In the genomic region with DNA sequence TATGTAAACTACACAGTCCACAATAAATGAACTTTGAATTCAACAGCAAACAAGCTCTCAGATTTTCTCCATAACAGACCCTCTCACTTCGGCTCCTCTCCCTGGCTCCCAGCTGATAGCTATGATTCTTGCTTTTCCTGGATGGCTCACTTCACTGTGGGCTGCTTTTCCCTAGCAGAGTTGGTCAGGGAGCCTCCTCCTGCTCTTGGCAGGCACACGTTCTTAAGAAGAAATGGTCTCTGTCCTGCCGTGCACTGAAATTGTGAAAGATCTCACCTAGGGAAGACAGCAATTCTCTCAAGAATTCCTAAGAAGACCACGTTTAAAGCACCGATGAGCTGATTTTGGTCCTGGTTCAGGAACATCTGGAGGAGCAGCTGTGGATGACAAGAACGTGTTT, we compare ENCODE assay signal across 20 cellular contexts.
"Had no signal": no experiment of that assay in that cellular context is flagged by ENCODE, and none has a peak within 500 bp of the region (broad histone marks: within the 10 kb centered on the region; RNA-seq: fewer than 3 reads in every experiment).

No MANE protein-coding gene starts in this region.

- DNase-seq: activated CD4-positive, alpha-beta memory T cell treated with anti-CD3 and anti-CD28 coated beads, Interleukin-2, amount 10 ng/mL, durations not matched to agents 7 days and 5 days; activated CD4-positive, CD25-positive, alpha-beta regulatory T cell; activated CD8-positive, alpha-beta memory T cell treated with anti-CD3 and anti-CD28 coated beads, Interleukin-2, amount 10 ng/mL, durations not matched to agents 7 days and 5 days; activated naive CD8-positive, alpha-beta T cell treated with anti-CD3 and anti-CD28 coated beads, Interleukin-2, amount 10 ng/mL, durations not matched to agents 7 days and 5 days; brain microvascular endothelial cell; erythroblast; heart left ventricle; kidney glomerular epithelial cell; left ventricle myocardium inferior; naive B cell; ovary; psoas muscle; right lobe of liver; spleen; stimulated activated naive B cell treated with anti-CD40 and anti-IgM and Interleukin-4, amounts not matched to agents 10 μg/mL and 1 μg/mL and 100 μg/mL, for 72 hours; T1000; upper lobe of right lung had no signal

- H3K36me3 Mint-ChIP-seq: activated CD8-positive, alpha-beta memory T cell treated with anti-CD3 and anti-CD28 coated beads, Interleukin-2, amount 10 ng/mL, durations not matched to agents 7 days and 5 days; activated naive CD8-positive, alpha-beta T cell treated with anti-CD3 and anti-CD28 coated beads, Interleukin-2, amount 10 ng/mL, durations not matched to agents 7 days and 5 days; naive B cell; stimulated activated naive B cell treated with anti-CD40 and anti-IgM and Interleukin-4, amounts not matched to agents 10 μg/mL and 1 μg/mL and 100 μg/mL, for 72 hours had no signal

- H3K4me1 Mint-ChIP-seq: activated CD4-positive, alpha-beta memory T cell treated with anti-CD3 and anti-CD28 coated beads, Interleukin-2, amount 10 ng/mL, durations not matched to agents 7 days and 5 days; activated CD8-positive, alpha-beta memory T cell treated with anti-CD3 and anti-CD28 coated beads, Interleukin-2, amount 10 ng/mL, durations not matched to agents 7 days and 5 days; activated naive CD8-positive, alpha-beta T cell treated with anti-CD3 and anti-CD28 coated beads, Interleukin-2, amount 10 ng/mL, durations not matched to agents 7 days and 5 days; central memory CD8-positive, alpha-beta T cell; naive B cell; stimulated activated naive B cell treated with anti-CD40 and anti-IgM and Interleukin-4, amounts not matched to agents 10 μg/mL and 1 μg/mL and 100 μg/mL, for 72 hours had no signal

- H3K4me3 ChIP-seq: coronary artery, gastroesophageal sphincter, heart left ventricle, left ventricle myocardium inferior, ovary, psoas muscle, right lobe of liver, spleen, upper lobe of right lung had no signal

- H3K4me1 ChIP-seq: gastroesophageal sphincter, heart left ventricle, left ventricle myocardium inferior, psoas muscle, spleen, upper lobe of right lung had no signal

- H3K27me3 ChIP-seq: brain microvascular endothelial cell, gastroesophageal sphincter, heart left ventricle, ovary, right lobe of liver, spleen, upper lobe of right lung had no signal

- H3K4me3 Mint-ChIP-seq: activated CD4-positive, alpha-beta memory T cell treated with anti-CD3 and anti-CD28 coated beads, Interleukin-2, amount 10 ng/mL, durations not matched to agents 7 days and 5 days; activated CD8-positive, alpha-beta memory T cell treated with anti-CD3 and anti-CD28 coated beads, Interleukin-2, amount 10 ng/mL, durations not matched to agents 7 days and 5 days; activated naive CD8-positive, alpha-beta T cell treated with anti-CD3 and anti-CD28 coated beads, Interleukin-2, amount 10 ng/mL, durations not matched to agents 7 days and 5 days; central memory CD8-positive, alpha-beta T cell; naive B cell; stimulated activated naive B cell treated with anti-CD40 and anti-IgM and Interleukin-4, amounts not matched to agents 10 μg/mL and 1 μg/mL and 100 μg/mL, for 72 hours had no signal

- H3K27ac Mint-ChIP-seq: activated CD4-positive, alpha-beta memory T cell treated with anti-CD3 and anti-CD28 coated beads, Interleukin-2, amount 10 ng/mL, durations not matched to agents 7 days and 5 days; activated CD8-positive, alpha-beta memory T cell treated with anti-CD3 and anti-CD28 coated beads, Interleukin-2, amount 10 ng/mL, durations not matched to agents 7 days and 5 days; activated naive CD8-positive, alpha-beta T cell treated with anti-CD3 and anti-CD28 coated beads, Interleukin-2, amount 10 ng/mL, durations not matched to agents 7 days and 5 days; naive B cell; stimulated activated naive B cell treated with anti-CD40 and anti-IgM and Interleukin-4, amounts not matched to agents 10 μg/mL and 1 μg/mL and 100 μg/mL, for 72 hours had no signal

- H3K27ac ChIP-seq: brain microvascular endothelial cell, coronary artery, gastroesophageal sphincter, heart left ventricle, left ventricle myocardium inferior, ovary, psoas muscle, right lobe of liver, spleen, upper lobe of right lung had no signal

- H3K9me3 ChIP-seq: gastroesophageal sphincter, heart left ventricle, ovary, psoas muscle, right lobe of liver, spleen, upper lobe of right lung had no signal

- ATAC-seq: activated CD8-positive, alpha-beta memory T cell treated with anti-CD3 and anti-CD28 coated beads, Interleukin-2, amount 10 ng/mL, durations not matched to agents 7 days and 5 days; gastroesophageal sphincter; heart left ventricle; psoas muscle; right lobe of liver; stimulated activated naive B cell treated with anti-CD40 and anti-IgM and Interleukin-4, amounts not matched to agents 10 μg/mL and 1 μg/mL and 100 μg/mL, for 72 hours; upper lobe of right lung had no signal

- H3K27me3 Mint-ChIP-seq: activated CD4-positive, alpha-beta memory T cell treated with anti-CD3 and anti-CD28 coated beads, Interleukin-2, amount 10 ng/mL, durations not matched to agents 7 days and 5 days; activated CD8-positive, alpha-beta memory T cell treated with anti-CD3 and anti-CD28 coated beads, Interleukin-2, amount 10 ng/mL, durations not matched to agents 7 days and 5 days; activated naive CD8-positive, alpha-beta T cell treated with anti-CD3 and anti-CD28 coated beads, Interleukin-2, amount 10 ng/mL, durations not matched to agents 7 days and 5 days; central memory CD8-positive, alpha-beta T cell; naive B cell; stimulated activated naive B cell treated with anti-CD40 and anti-IgM and Interleukin-4, amounts not matched to agents 10 μg/mL and 1 μg/mL and 100 μg/mL, for 72 hours had no signal

- H3K36me3 ChIP-seq: brain microvascular endothelial cell, gastroesophageal sphincter, heart left ventricle, left ventricle myocardium inferior, ovary, right lobe of liver, spleen, upper lobe of right lung had no signal

- H3K9me3 Mint-ChIP-seq: activated CD4-positive, alpha-beta memory T cell treated with anti-CD3 and anti-CD28 coated beads, Interleukin-2, amount 10 ng/mL, durations not matched to agents 7 days and 5 days; activated naive CD8-positive, alpha-beta T cell treated with anti-CD3 and anti-CD28 coated beads, Interleukin-2, amount 10 ng/mL, durations not matched to agents 7 days and 5 days; central memory CD8-positive, alpha-beta T cell; stimulated activated naive B cell treated with anti-CD40 and anti-IgM and Interleukin-4, amounts not matched to agents 10 μg/mL and 1 μg/mL and 100 μg/mL, for 72 hours had no signal
